In genomic region chr17:2863204-2863603, GRCh38 we compare ENCODE assay signal across 2 cellular contexts.
TF ChIP-seq lines count a peak whose summit lies in the region.

No MANE protein-coding gene starts in this region.

TF ChIP-seq in H1, 55 proteins besides CTCF, POLR2A, EP300 and RAD21:
- TF ChIP-seq MAX (IDR thresholded peaks at IDR 0.05) (no peak), JUND (IDR thresholded peaks at IDR 0.05; ENCODE audit: low read length) (no peak), ATF2 (IDR thresholded peaks at IDR 0.05; ENCODE audit: low read length) (no peak), SP1 (IDR thresholded peaks at IDR 0.05; ENCODE audit: low read depth, low read length) (no peak), CBX5 (IDR thresholded peaks at IDR 0.05; ENCODE audit: low read depth, low read length) (no peak), SP2 (IDR thresholded peaks at IDR 0.05; ENCODE audit: low read length) (no peak), CTBP2 (IDR thresholded peaks at IDR 0.05; ENCODE audit: borderline replicate concordance, insufficient read depth, insufficient read length, low read length) (no peak), POLR2AphosphoS5 (IDR thresholded peaks at IDR 0.05; ENCODE audit: low read depth, low read length) (no peak), E2F6 (IDR thresholded peaks at IDR 0.05) (no peak), ASH2L (IDR thresholded peaks at IDR 0.05; ENCODE audit: low read length) (no peak), ATF3 (IDR thresholded peaks at IDR 0.05; ENCODE audit: insufficient read depth, low read depth, low read length) (no peak), KDM5A (IDR thresholded peaks at IDR 0.05; ENCODE audit: low read length) (no peak), JUN (IDR thresholded peaks at IDR 0.05; ENCODE audit: low read depth, low read length) (no peak)

TF ChIP-seq in HepG2, 621 proteins besides CTCF, POLR2A, EP300 and RAD21:
- TF ChIP-seq BHLHE40 (IDR thresholded peaks at IDR 0.05; ENCODE audit: low read length) = no peak
- no peak for TF ChIP-seq ASH2L (IDR thresholded peaks at IDR 0.05; ENCODE audit: insufficient read length, low read depth, low read length)
- TF ChIP-seq IRX3 (CRISPR knock-in tag; IDR thresholded peaks at IDR 0.05; ENCODE audit: borderline replicate concordance, low read depth) = no peak
- no peak for TF ChIP-seq ZNF660 (CRISPR knock-in tag; IDR thresholded peaks at IDR 0.05; ENCODE audit: borderline replicate concordance, low read depth)
- TF ChIP-seq ZNF101 (CRISPR knock-in tag; IDR thresholded peaks at IDR 0.05; ENCODE audit: borderline replicate concordance, low read depth) = no peak
- TF ChIP-seq RFX5 (IDR thresholded peaks at IDR 0.05; ENCODE audit: low read depth, low read length) = no peak
- no peak for TF ChIP-seq ZBTB3 (CRISPR knock-in tag; IDR thresholded peaks at IDR 0.05; ENCODE audit: borderline replicate concordance, low read depth)
- TF ChIP-seq ZBTB43 (CRISPR knock-in tag; conservative IDR thresholded peaks at IDR 0.05) = no peak
- TF ChIP-seq ERF (CRISPR knock-in tag; IDR thresholded peaks at IDR 0.05) = no peak
- TF ChIP-seq E2F1 (CRISPR knock-in tag; IDR thresholded peaks at IDR 0.05) = no peak
- no peak for TF ChIP-seq CENPBD1 (CRISPR knock-in tag; IDR thresholded peaks at IDR 0.05; ENCODE audit: borderline replicate concordance, low read depth)
- no peak for TF ChIP-seq ZNF274 (CRISPR knock-in tag; IDR thresholded peaks at IDR 0.05)
- no peak for TF ChIP-seq POGK (CRISPR knock-in tag; conservative IDR thresholded peaks at IDR 0.05)
- no peak for TF ChIP-seq NFE2L2 (IDR thresholded peaks at IDR 0.05; ENCODE audit: low read length)
- no peak for TF ChIP-seq POLR2G (IDR thresholded peaks at IDR 0.05; ENCODE audit: low read depth, low read length)
TF ChIP-seq in HepG2: peak in this region for 0.
